ENCODE assay signal across 1 cellular context in the genomic region with DNA sequence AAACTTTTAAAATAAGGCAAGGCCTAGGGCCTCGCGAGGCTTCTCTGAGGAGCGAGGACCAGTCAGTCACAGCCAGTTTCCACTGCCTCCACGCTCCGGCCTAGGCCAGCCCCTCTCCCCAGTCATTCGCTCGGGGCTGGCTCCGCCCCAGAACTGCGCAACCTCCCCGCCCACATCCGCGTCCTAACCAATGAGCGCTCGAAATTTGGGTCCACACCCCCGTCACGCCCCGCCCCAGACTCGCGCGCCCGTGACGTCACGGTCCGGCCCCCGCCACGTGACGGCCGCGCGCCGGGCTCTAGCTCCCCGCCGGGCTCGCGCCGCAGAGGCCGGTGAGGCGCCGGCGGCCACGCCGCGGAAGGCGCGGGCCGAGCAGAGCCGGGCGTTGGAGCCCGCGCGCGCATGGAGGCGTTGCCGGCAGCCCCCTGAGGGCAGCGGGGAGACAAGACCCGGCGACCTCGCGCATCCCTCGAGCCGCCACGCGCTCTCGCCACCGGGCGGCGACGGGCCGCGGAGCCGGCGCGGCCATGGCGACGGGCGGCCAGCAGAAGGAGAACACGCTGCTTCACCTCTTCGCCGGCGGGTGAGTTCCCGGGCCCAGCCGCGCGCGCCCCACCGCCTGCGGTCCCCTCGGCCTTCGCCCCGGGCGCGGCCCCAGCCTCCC.
TF ChIP-seq lines count a peak whose summit lies in the region.

SLC25A33 (plus strand) TSS at position 301 of the 664 bp plus-strand sequence; CDS start at position 528, 227 bp downstream.

TF ChIP-seq in HEK293, 187 proteins besides CTCF, POLR2A, EP300 and RAD21 (continued from another document):
- TF ChIP-seq, protein P1, sequence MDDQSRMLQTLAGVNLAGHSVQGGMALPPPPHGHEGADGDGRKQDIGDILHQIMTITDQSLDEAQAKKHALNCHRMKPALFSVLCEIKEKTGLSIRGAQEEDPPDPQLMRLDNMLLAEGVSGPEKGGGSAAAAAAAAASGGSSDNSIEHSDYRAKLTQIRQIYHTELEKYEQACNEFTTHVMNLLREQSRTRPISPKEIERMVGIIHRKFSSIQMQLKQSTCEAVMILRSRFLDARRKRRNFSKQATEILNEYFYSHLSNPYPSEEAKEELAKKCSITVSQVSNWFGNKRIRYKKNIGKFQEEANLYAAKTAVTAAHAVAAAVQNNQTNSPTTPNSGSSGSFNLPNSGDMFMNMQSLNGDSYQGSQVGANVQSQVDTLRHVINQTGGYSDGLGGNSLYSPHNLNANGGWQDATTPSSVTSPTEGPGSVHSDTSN (CRISPR knock-in tag; IDR thresholded peaks at IDR 0.05): peak; percentile 78
- TF ChIP-seq ZEB2 (tag by site-specific recombination; IDR thresholded peaks at IDR 0.05): 0 out of 2 replicates have a peak, but pooled peaks have one; percentile 74
- TF ChIP-seq ZSCAN30 (tag by site-specific recombination; IDR thresholded peaks at IDR 0.05): no peak
- TF ChIP-seq ZFHX2 (tag by site-specific recombination; conservative IDR thresholded peaks at IDR 0.05): peak; percentile 62
- peak; percentile 95 for TF ChIP-seq SP3 (tag by site-specific recombination; IDR thresholded peaks at IDR 0.05)
- TF ChIP-seq, protein P2, sequence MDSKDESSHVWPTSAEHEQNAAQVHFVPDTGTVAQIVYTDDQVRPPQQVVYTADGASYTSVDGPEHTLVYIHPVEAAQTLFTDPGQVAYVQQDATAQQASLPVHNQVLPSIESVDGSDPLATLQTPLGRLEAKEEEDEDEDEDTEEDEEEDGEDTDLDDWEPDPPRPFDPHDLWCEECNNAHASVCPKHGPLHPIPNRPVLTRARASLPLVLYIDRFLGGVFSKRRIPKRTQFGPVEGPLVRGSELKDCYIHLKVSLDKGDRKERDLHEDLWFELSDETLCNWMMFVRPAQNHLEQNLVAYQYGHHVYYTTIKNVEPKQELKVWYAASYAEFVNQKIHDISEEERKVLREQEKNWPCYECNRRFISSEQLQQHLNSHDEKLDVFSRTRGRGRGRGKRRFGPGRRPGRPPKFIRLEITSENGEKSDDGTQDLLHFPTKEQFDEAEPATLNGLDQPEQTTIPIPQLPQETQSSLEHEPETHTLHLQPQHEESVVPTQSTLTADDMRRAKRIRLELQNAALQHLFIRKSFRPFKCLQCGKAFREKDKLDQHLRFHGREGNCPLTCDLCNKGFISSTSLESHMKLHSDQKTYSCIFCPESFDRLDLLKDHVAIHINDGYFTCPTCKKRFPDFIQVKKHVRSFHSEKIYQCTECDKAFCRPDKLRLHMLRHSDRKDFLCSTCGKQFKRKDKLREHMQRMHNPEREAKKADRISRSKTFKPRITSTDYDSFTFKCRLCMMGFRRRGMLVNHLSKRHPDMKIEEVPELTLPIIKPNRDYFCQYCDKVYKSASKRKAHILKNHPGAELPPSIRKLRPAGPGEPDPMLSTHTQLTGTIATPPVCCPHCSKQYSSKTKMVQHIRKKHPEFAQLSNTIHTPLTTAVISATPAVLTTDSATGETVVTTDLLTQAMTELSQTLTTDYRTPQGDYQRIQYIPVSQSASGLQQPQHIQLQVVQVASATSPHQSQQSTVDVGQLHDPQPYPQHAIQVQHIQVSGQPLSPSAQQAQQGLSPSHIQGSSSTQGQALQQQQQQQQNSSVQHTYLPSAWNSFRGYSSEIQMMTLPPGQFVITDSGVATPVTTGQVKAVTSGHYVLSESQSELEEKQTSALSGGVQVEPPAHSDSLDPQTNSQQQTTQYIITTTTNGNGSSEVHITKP (tag by site-specific recombination; IDR thresholded peaks at IDR 0.05): 0 out of 2 replicates have a peak, but pooled peaks have one; percentile 4
- TF ChIP-seq ZNF544 (tag by site-specific recombination; IDR thresholded peaks at IDR 0.05): no peak
- TF ChIP-seq, protein P3, sequence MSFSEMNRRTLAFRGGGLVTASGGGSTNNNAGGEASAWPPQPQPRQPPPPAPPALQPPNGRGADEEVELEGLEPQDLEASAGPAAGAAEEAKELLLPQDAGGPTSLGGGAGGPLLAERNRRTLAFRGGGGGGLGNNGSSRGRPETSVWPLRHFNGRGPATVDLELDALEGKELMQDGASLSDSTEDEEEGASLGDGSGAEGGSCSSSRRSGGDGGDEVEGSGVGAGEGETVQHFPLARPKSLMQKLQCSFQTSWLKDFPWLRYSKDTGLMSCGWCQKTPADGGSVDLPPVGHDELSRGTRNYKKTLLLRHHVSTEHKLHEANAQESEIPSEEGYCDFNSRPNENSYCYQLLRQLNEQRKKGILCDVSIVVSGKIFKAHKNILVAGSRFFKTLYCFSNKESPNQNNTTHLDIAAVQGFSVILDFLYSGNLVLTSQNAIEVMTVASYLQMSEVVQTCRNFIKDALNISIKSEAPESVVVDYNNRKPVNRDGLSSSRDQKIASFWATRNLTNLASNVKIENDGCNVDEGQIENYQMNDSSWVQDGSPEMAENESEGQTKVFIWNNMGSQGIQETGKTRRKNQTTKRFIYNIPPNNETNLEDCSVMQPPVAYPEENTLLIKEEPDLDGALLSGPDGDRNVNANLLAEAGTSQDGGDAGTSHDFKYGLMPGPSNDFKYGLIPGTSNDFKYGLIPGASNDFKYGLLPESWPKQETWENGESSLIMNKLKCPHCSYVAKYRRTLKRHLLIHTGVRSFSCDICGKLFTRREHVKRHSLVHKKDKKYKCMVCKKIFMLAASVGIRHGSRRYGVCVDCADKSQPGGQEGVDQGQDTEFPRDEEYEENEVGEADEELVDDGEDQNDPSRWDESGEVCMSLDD (tag by site-specific recombination; IDR thresholded peaks at IDR 0.05): 0 out of 2 replicates have a peak, but pooled peaks have one; percentile 29
- TF ChIP-seq KLF8 (tag by site-specific recombination; IDR thresholded peaks at IDR 0.05): peak; percentile 63; the same call in 1 of the 2 replicates
- TF ChIP-seq ZNF114 (tag by site-specific recombination; IDR thresholded peaks at IDR 0.05): no peak
- no peak for TF ChIP-seq TSHZ1 (tag by site-specific recombination; IDR thresholded peaks at IDR 0.05; ENCODE audit: borderline replicate concordance)
- peak; percentile 99 for TF ChIP-seq SP2 (tag by site-specific recombination; IDR thresholded peaks at IDR 0.05)
- TF ChIP-seq, protein P4, sequence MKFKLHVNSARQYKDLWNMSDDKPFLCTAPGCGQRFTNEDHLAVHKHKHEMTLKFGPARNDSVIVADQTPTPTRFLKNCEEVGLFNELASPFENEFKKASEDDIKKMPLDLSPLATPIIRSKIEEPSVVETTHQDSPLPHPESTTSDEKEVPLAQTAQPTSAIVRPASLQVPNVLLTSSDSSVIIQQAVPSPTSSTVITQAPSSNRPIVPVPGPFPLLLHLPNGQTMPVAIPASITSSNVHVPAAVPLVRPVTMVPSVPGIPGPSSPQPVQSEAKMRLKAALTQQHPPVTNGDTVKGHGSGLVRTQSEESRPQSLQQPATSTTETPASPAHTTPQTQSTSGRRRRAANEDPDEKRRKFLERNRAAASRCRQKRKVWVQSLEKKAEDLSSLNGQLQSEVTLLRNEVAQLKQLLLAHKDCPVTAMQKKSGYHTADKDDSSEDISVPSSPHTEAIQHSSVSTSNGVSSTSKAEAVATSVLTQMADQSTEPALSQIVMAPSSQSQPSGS (tag by site-specific recombination; IDR thresholded peaks at IDR 0.05; ENCODE audit: low read depth): peak; percentile 88
- peak; percentile 88 for TF ChIP-seq ZBTB6 (tag by site-specific recombination; IDR thresholded peaks at IDR 0.05)
- peak; percentile 50; the same call in 1 of the 2 replicates for TF ChIP-seq ZNF561 (tag by site-specific recombination; IDR thresholded peaks at IDR 0.05; ENCODE audit: borderline replicate concordance)
- TF ChIP-seq, protein P5, sequence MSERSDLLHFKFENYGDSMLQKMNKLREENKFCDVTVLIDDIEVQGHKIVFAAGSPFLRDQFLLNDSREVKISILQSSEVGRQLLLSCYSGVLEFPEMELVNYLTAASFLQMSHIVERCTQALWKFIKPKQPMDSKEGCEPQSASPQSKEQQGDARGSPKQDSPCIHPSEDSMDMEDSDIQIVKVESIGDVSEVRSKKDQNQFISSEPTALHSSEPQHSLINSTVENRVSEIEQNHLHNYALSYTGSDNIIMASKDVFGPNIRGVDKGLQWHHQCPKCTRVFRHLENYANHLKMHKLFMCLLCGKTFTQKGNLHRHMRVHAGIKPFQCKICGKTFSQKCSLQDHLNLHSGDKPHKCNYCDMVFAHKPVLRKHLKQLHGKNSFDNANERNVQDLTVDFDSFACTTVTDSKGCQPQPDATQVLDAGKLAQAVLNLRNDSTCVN (tag by site-specific recombination; optimal IDR thresholded peaks at IDR 0.05): peak; percentile 9
- TF ChIP-seq, protein P6, sequence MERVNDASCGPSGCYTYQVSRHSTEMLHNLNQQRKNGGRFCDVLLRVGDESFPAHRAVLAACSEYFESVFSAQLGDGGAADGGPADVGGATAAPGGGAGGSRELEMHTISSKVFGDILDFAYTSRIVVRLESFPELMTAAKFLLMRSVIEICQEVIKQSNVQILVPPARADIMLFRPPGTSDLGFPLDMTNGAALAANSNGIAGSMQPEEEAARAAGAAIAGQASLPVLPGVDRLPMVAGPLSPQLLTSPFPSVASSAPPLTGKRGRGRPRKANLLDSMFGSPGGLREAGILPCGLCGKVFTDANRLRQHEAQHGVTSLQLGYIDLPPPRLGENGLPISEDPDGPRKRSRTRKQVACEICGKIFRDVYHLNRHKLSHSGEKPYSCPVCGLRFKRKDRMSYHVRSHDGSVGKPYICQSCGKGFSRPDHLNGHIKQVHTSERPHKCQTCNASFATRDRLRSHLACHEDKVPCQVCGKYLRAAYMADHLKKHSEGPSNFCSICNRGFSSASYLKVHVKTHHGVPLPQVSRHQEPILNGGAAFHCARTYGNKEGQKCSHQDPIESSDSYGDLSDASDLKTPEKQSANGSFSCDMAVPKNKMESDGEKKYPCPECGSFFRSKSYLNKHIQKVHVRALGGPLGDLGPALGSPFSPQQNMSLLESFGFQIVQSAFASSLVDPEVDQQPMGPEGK (tag by site-specific recombination; IDR thresholded peaks at IDR 0.05): peak; percentile 42; the same call in 1 of the 2 replicates
- 0 out of 2 replicates have a peak, but pooled peaks have one; percentile 22 for TF ChIP-seq ZNF660 (tag by site-specific recombination; IDR thresholded peaks at IDR 0.05)
- no peak for TF ChIP-seq SCRT1 (tag by site-specific recombination; IDR thresholded peaks at IDR 0.05; ENCODE audit: borderline replicate concordance)
- peak; percentile 97 for TF ChIP-seq ZNF629 (tag by site-specific recombination; IDR thresholded peaks at IDR 0.05)
- 0 out of 2 replicates have a peak, but pooled peaks have one; percentile 7 for TF ChIP-seq ZIC2 (tag by site-specific recombination; IDR thresholded peaks at IDR 0.05)
- no peak for TF ChIP-seq GFI1B (tag by site-specific recombination; IDR thresholded peaks at IDR 0.05)
